ENCODE assay signal across 19 cellular contexts in genomic region chr4:86600007-86600653, GRCh38.
"Had no signal": no experiment of that assay in that cellular context is flagged by ENCODE, and none has a peak within 500 bp of the region (broad histone marks: within the 10 kb centered on the region; RNA-seq: fewer than 3 reads in every experiment).

No MANE protein-coding gene starts in this region.

- H3K36me3 ChIP-seq: esophagus muscularis mucosa, right lobe of liver, suprapubic skin, vagina had no signal

- H2AFZ ChIP-seq: hepatocyte, parathyroid adenoma had no signal

- H3K9ac ChIP-seq: parathyroid adenoma had no signal

- H3K4me3 ChIP-seq: esophagus muscularis mucosa, hepatocyte, lung, right lobe of liver, suprapubic skin, vagina had no signal

- H3K9me3 ChIP-seq: esophagus muscularis mucosa, right lobe of liver, suprapubic skin, vagina had no signal

- DNase-seq: activated CD4-positive, alpha-beta T cell treated with anti-CD3 and anti-CD28 coated beads, Interleukin-2, amount 50 U/mL, for 48 hours; activated naive CD4-positive, alpha-beta T cell; activated naive CD8-positive, alpha-beta T cell treated with anti-CD3 and anti-CD28 coated beads for 36 hours; amniotic stem cell; dermis blood vessel endothelial cell; effector memory CD4-positive, alpha-beta T cell; right lobe of liver; small intestine; stimulated activated CD4-positive, alpha-beta T cell treated with anti-CD3 and anti-CD28 coated beads, Interleukin-4, amount 100 ng/mL, for 1 hour; stimulated activated naive CD8-positive, alpha-beta T cell treated with anti-CD3 and anti-CD28 coated beads, Interleukin-15, amount 100 ng/mL, for 72 hours; trophoblast cell had no signal

- H3K27ac ChIP-seq: esophagus muscularis mucosa, hepatocyte, parathyroid adenoma, right lobe of liver, suprapubic skin, vagina had no signal

- H3K4me2 ChIP-seq: hepatocyte had no signal

- FAIRE-seq: endothelial cell of umbilical vein, small intestine had no signal

- H3K27me3 ChIP-seq: esophagus muscularis mucosa, hepatocyte, suprapubic skin, vagina had no signal

- ATAC-seq: natural killer cell treated with Interleukin-12 subunit alpha and Interleukin-12 subunit beta and Interleukin-15 and Interleukin-18, amount 100 ng/mL, for 72 hours; right lobe of liver; stimulated activated naive CD8-positive, alpha-beta T cell treated with anti-CD3 and anti-CD28 coated beads, Interleukin-15, amount 100 ng/mL, for 72 hours had no signal
